ENCODE assay signal across 1 cellular context in the genomic region with DNA sequence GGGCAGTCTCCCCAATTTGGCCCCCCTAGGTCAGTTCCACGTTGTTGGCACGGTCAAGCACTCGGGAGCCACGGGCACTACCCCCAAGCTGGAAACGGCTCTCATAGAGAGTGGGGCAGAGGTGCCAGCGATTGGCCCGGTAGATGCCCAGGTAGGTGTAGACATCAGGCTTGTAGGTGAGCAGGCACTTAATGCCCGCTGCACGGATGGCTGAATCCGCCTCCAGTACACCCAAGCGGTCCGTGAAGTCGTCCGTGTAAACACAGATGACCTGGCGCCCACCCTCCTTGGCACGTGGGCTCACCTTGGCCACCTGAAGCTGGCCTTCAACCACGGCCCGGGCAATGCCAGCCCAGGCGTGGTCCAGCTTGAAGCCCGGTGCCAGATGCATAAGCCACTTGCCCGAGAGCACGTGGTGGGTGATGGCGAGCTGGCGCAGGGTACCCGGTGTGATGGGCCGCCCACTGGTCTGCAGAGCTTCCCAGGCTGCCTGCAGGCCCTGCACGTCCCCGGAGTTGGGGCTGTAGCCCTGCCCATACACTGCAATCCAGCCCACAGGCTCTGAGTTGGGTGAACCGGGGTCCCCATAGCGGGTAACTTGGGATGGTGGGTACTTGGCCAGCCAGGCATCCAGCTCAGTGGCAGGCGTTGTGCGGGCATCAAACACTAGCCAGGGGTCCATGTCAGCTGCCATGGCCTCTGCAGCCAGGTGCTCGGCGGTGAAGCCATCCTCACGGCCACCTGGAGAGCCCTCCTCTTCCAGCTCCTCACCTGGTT.
TF ChIP-seq lines count a peak whose summit lies in the region.

No MANE protein-coding gene starts in this region.

TF ChIP-seq in HepG2, 621 proteins besides CTCF, POLR2A, EP300 and RAD21:
- TF ChIP-seq ZNF776 (CRISPR knock-in tag; IDR thresholded peaks at IDR 0.05) (no peak), HNRNPL (IDR thresholded peaks at IDR 0.05; ENCODE audit: low read depth, low read length) (peak; percentile 95), AGO2 (optimal IDR thresholded peaks at IDR 0.05; ENCODE audit: low read depth, low read length) (peak; percentile 77), ZFAT (CRISPR knock-in tag; conservative IDR thresholded peaks at IDR 0.05) (no peak), MED13 (CRISPR knock-in tag; IDR thresholded peaks at IDR 0.05) (no peak), ZBTB38 (CRISPR knock-in tag; IDR thresholded peaks at IDR 0.05) (peak; percentile 51), ZNF280D (CRISPR knock-in tag; IDR thresholded peaks at IDR 0.05) (no peak), ZNF234 (CRISPR knock-in tag; conservative IDR thresholded peaks at IDR 0.05) (0 out of 2 replicates have a peak, but pooled peaks have one; percentile 29), NFIC (IDR thresholded peaks at IDR 0.05; ENCODE audit: low read length) (no peak), ZNF572 (CRISPR knock-in tag; IDR thresholded peaks at IDR 0.05) (peak; percentile 45; the same call in 1 of the 2 replicates), ZNF501 (CRISPR knock-in tag; IDR thresholded peaks at IDR 0.05) (peak; percentile 42), ZBTB34 (CRISPR knock-in tag; IDR thresholded peaks at IDR 0.05) (no peak), GABPB1 (CRISPR knock-in tag; IDR thresholded peaks at IDR 0.05) (peak; percentile 21; the same call in 1 of the 2 replicates), RBFOX2 (IDR thresholded peaks at IDR 0.05; ENCODE audit: low read depth, low read length) (peak; percentile 72), CERS6 (CRISPR knock-in tag; IDR thresholded peaks at IDR 0.05) (no peak)
- TF ChIP-seq, protein P1, sequence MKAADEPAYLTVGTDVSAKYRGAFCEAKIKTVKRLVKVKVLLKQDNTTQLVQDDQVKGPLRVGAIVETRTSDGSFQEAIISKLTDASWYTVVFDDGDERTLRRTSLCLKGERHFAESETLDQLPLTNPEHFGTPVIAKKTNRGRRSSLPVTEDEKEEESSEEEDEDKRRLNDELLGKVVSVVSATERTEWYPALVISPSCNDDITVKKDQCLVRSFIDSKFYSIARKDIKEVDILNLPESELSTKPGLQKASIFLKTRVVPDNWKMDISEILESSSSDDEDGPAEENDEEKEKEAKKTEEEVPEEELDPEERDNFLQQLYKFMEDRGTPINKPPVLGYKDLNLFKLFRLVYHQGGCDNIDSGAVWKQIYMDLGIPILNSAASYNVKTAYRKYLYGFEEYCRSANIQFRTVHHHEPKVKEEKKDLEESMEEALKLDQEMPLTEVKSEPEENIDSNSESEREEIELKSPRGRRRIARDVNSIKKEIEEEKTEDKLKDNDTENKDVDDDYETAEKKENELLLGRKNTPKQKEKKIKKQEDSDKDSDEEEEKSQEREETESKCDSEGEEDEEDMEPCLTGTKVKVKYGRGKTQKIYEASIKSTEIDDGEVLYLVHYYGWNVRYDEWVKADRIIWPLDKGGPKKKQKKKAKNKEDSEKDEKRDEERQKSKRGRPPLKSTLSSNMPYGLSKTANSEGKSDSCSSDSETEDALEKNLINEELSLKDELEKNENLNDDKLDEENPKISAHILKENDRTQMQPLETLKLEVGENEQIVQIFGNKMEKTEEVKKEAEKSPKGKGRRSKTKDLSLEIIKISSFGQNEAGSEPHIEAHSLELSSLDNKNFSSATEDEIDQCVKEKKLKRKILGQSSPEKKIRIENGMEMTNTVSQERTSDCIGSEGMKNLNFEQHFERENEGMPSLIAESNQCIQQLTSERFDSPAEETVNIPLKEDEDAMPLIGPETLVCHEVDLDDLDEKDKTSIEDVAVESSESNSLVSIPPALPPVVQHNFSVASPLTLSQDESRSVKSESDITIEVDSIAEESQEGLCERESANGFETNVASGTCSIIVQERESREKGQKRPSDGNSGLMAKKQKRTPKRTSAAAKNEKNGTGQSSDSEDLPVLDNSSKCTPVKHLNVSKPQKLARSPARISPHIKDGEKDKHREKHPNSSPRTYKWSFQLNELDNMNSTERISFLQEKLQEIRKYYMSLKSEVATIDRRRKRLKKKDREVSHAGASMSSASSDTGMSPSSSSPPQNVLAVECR (CRISPR knock-in tag; IDR thresholded peaks at IDR 0.05; ENCODE audit: borderline replicate concordance), result 0 out of 2 replicates have a peak, but pooled peaks have one; percentile 8
